ENCODE assay signal across 8 cellular contexts in the genomic region with DNA sequence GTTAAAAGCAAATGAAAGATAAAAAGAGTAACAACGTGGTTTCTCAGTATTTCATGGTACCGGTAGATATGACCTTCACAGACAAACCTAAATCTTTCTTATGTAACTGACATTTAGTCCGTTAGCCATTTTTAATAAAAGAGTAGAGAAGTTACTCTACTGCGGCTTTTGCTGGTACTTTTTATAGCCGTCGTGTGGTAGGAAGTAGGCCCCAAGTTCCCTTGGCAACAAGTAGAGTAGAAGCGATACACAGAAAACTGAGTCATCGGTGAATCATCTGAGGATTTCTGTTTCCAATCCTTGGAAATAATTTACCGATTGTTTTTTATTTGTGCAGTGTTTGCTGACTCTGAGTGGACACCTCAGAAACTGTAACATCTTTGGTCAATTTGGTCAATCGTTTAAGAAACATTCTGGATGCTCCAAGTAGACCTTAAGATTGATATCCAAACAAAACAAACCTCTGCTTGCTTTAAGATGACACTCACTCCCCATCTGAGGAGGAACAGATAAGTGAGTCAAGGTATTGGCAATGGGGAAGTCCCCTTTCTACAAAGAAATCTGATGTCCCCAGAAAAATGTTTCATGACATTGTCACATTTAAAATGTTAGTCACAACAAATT.
A peak's percentile ranks its signal among the peaks of the same experiment; 100 is the strongest.
DNase-seq lines count a peak whose midpoint lies in the region; ATAC-seq and TF ChIP-seq lines count a peak whose summit lies in the region.

No MANE protein-coding gene starts in this region.

- intact Hi-C loops in left lung (cut with DNase I) = no loop called here

- H3K4me3 ChIP-seq in left lung (no peak overlapping the region), SJCRH30 (no peak overlapping the region)

- H3K36me3 ChIP-seq in left lung (no peaks in the 10 kb centered on the region), SJCRH30 (no peaks in the 10 kb centered on the region)

- peaks cover 0 to 7% of the 10 kb centered on the region in 2 donors for H3K4me1 ChIP-seq in left lung
- H3K4me1 ChIP-seq in SJCRH30 = peaks cover 7% of the 10 kb centered on the region

- no peaks in the 10 kb centered on the region for H3K9me3 ChIP-seq in left lung
- no peaks in the 10 kb centered on the region for H3K9me3 ChIP-seq in SJCRH30 (replicated peaks)

- H3K27ac ChIP-seq in left lung = peak overlapping the region; percentile 40 to 80
- H3K27ac ChIP-seq in SJCRH30 = no peak overlapping the region

- H3K27me3 ChIP-seq in left lung (no peaks in the 10 kb centered on the region), SJCRH30 (no peaks in the 10 kb centered on the region)

- no peak for TF ChIP-seq CTCF in left lung (IDR thresholded peaks at IDR 0.05)

- peak; percentile 95 for ATAC-seq in HG03280 (IDR thresholded peaks at IDR 0.05; ENCODE audit: unreplicated experiment)
- ATAC-seq in left lung = peak; percentile 88

- DNase-seq in AG08395 (ENCODE audit: low spot score) = peak; percentile 88
- peak; percentile 21 for DNase-seq in GM19238 (ENCODE audit: insufficient read length, low spot score)
- peak; percentile 95 for DNase-seq in SW480 (ENCODE audit: low spot score)
- peak; percentile 93 for DNase-seq in astrocyte of the hippocampus (ENCODE audit: low read depth, low spot score)
- no peak for DNase-seq in left lung
- DNase-seq in stimulated activated CD8-positive, alpha-beta memory T cell treated with anti-CD3 and anti-CD28 coated beads, Interleukin-4, amount 100 ng/mL, for 1 hour (ENCODE audit: low read depth in 2 of 2, low spot score in 1 of 2) = peak; percentile 19 to 37
- DNase-seq in SJCRH30 = no peak

Comparison
In these comparisons a context has a peak if more than half of its experiments do, and no peak if none do; other contexts are left out.
1. DNase-seq: peak in AG08395 (single experiment), GM19238 (single experiment), SW480 (single experiment), astrocyte of the hippocampus (single experiment) and stimulated activated CD8-positive, alpha-beta memory T cell treated with anti-CD3 and anti-CD28 coated beads, Interleukin-4, amount 100 ng/mL, for 1 hour (2 of 2); none in left lung (0 of 2) and SJCRH30 (0 of 2).